ENCODE assay signal across 20 cellular contexts in genomic region chr15:60385620-60386552, GRCh38. TPM values are rescaled to one million over a fixed set of nuclear protein-coding genes. Genes with fewer than 3 reads are reported as not detected.
A peak's percentile ranks its signal among the peaks of the same experiment; 100 is the strongest.
DNase-seq lines count a peak whose midpoint lies in the region; ATAC-seq, FAIRE-seq and TF ChIP-seq lines count a peak whose summit lies in the region.
"Had no signal": no experiment of that assay in that cellular context is flagged by ENCODE, and none has a peak within 500 bp of the region (broad histone marks: within the 10 kb centered on the region; RNA-seq: fewer than 3 reads in every experiment).

No MANE protein-coding gene starts in this region.

- no peak overlapping the region for H2AK9ac ChIP-seq in IMR-90 (replicated peaks; ENCODE audit: low read depth, low read length, poor library complexity)

- H3K4me3 Mint-ChIP-seq in MCF 10A (ENCODE audit: unreplicated experiment) (no peak overlapping the region), nephron progenitor cell (no peak overlapping the region)

- no peak overlapping the region for H4K91ac ChIP-seq in IMR-90 (ENCODE audit: insufficient read depth, low read depth, low read length)

- H3K4me1 ChIP-seq in IMR-90 (ENCODE audit: control insufficient read depth, insufficient read depth, low read length), result peaks cover 29% of the 10 kb centered on the region
- H3K4me1 ChIP-seq in hepatocyte (ENCODE audit: insufficient read depth), result peaks cover 32% of the 10 kb centered on the region
- peaks cover 41 to 95% of the 10 kb centered on the region in 2 donors for H3K4me1 ChIP-seq in thoracic aorta (ENCODE audit: control insufficient read depth in 1 of 2, low read depth in 2 of 2)

- no peak overlapping the region for H2BK20ac ChIP-seq in IMR-90 (ENCODE audit: low read depth, low read length)

- TF ChIP-seq RAD21 in IMR-90 (IDR thresholded peaks at IDR 0.05; ENCODE audit: low read length), result no peak

- intact Hi-C loops in IMR-90 (cut with micrococcal nuclease) (no loop called here), MCF 10A (cut with micrococcal nuclease) (no loop called here)

- no peak for FAIRE-seq in frontal cortex (lab: Jason Lieb, UNC)
- FAIRE-seq: HTR-8/SVneo had no signal

- H4K8ac ChIP-seq in IMR-90 (ENCODE audit: low read depth in 2 of 2, low read length in 2 of 2), result no peak overlapping the region

- no peaks in the 10 kb centered on the region for H3K27me3 Mint-ChIP-seq in MCF 10A (ENCODE audit: insufficient read depth, unreplicated experiment)
- no peaks in the 10 kb centered on the region for H3K27me3 Mint-ChIP-seq in nephron progenitor cell (ENCODE audit: low read depth, poor library complexity)
- H3K27me3 Mint-ChIP-seq: effector memory CD8-positive, alpha-beta T cell had no signal

- no peak overlapping the region for H3K9ac ChIP-seq in IMR-90 (ENCODE audit: low read depth, low read length)

- peak overlapping the region; percentile 2; the same call in 1 of the 2 replicates for H3K4me2 ChIP-seq in IMR-90 (ENCODE audit: low read depth, low read length)
- no peak overlapping the region for H3K4me2 ChIP-seq in hepatocyte

- no peak overlapping the region for H3K18ac ChIP-seq in IMR-90 (ENCODE audit: low read depth, low read length)

- WGBS in IMR-90 (ENCODE audit: extremely low coverage in 2 of 2, insufficient read length in 1 of 2), 2 experiments, result no CpG with 5 or more reads among the region's 7 CpGs
- 92% methylated on average over 7 of the region's 7 CpGs for WGBS in hepatocyte (ENCODE audit: low lambda C conversion rate, missing lambda C conversion rate)

- H3K79me2 ChIP-seq in hepatocyte, result peaks cover 99% of the 10 kb centered on the region

- peak overlapping the region; percentile 75 for H3K27ac Mint-ChIP-seq in MCF 10A (ENCODE audit: low read depth, unreplicated experiment)
- H3K27ac Mint-ChIP-seq in nephron progenitor cell, result no peak overlapping the region

- BruUV-seq in IMR-90 (replicated peaks; lab: Mats Ljungman, UMichigan) (no TSS peak), MCF 10A (replicated peaks; lab: Mats Ljungman, UMichigan) (no TSS peak)

- dilution Hi-C loops in IMR-90 (cut with HindIII; ENCODE audit: low sequenced_read_pairs, unreplicated experiment), result no loop called here

- H3K23ac ChIP-seq in IMR-90 (ENCODE audit: low read depth, low read length), result no peak overlapping the region

- H3K14ac ChIP-seq in IMR-90 (replicated peaks; ENCODE audit: low read depth, low read length), result no peak overlapping the region

- no peak overlapping the region for H3K4ac ChIP-seq in IMR-90 (ENCODE audit: low read depth, low read length)

- H3K4me1 Mint-ChIP-seq in MCF 10A (ENCODE audit: insufficient read depth, unreplicated experiment) (peaks cover 69% of the 10 kb centered on the region), nephron progenitor cell (peaks cover 27% of the 10 kb centered on the region)

- in situ Hi-C loops in IMR-90 (cut with MboI; ENCODE audit: low sequenced_read_pairs), result no loop called here

- H2BK15ac ChIP-seq in IMR-90 (ENCODE audit: low read depth, low read length), result no peak overlapping the region

- H3K9me3 Mint-ChIP-seq in MCF 10A (ENCODE audit: unreplicated experiment) (no peaks in the 10 kb centered on the region), nephron progenitor cell (peaks cover 6% of the 10 kb centered on the region)
- H3K9me3 Mint-ChIP-seq: effector memory CD8-positive, alpha-beta T cell had no signal

- peaks cover 39% of the 10 kb centered on the region for H3K9me1 ChIP-seq in IMR-90 (ENCODE audit: insufficient read depth, low read length)

- no peak overlapping the region for H3K56ac ChIP-seq in IMR-90 (ENCODE audit: extremely low read depth, insufficient read depth, low read length)

- H2AFZ ChIP-seq in IMR-90 (replicated peaks; ENCODE audit: low read length, poor library complexity), result no peak overlapping the region
- no peak overlapping the region for H2AFZ ChIP-seq in hepatocyte

- H3K27ac ChIP-seq in IMR-90 (ENCODE audit: insufficient read depth, low read length) (no peak overlapping the region), hepatocyte (peak overlapping the region; percentile 30), thoracic aorta (peak overlapping the region; percentile 1 to 4)
- H3K27ac ChIP-seq: SJSA1 had no signal

- H3K4me3 ChIP-seq in IMR-90 (ENCODE audit: insufficient read depth, low read depth, low read length), result no peak overlapping the region
- H3K4me3 ChIP-seq in hepatocyte, result no peak overlapping the region
- no peak overlapping the region for H3K4me3 ChIP-seq in thoracic aorta
- H3K4me3 ChIP-seq: SJSA1 had no signal

- no peaks in the 10 kb centered on the region for H3K9me3 ChIP-seq in IMR-90 (ENCODE audit: control insufficient read depth, insufficient read depth, low read length)
- no peaks in the 10 kb centered on the region for H3K9me3 ChIP-seq in hepatocyte (ENCODE audit: low read depth)
- H3K9me3 ChIP-seq in thoracic aorta, result no peaks in the 10 kb centered on the region
- H3K9me3 ChIP-seq: SJSA1 had no signal

- H3K9me2 ChIP-seq in hepatocyte (replicated peaks; ENCODE audit: insufficient read depth), result no peaks in the 10 kb centered on the region

- H2AK5ac ChIP-seq in IMR-90 (ENCODE audit: low read depth, low read length), result no peak overlapping the region

- POLR2A ChIA-PET in IMR-90 (lab: Charles Lee; ENCODE audit: unreplicated experiment) (no interaction called here), MCF 10A (lab: Yijun Ruan, JAX) (interaction anchor here (0.6 to 10.3 kb wide), 17 partner anchors 9 to 1220 kb away, joined by 3 to 189 read pairs (median 3); partner anchors contain the start of genes ANXA2 and BNIP2)

- H3K36me3 Mint-ChIP-seq in MCF 10A (ENCODE audit: insufficient read depth, unreplicated experiment) (peaks cover 85% of the 10 kb centered on the region), nephron progenitor cell (ENCODE audit: low read depth) (peaks cover 21% of the 10 kb centered on the region)

- H3K36me3 ChIP-seq in IMR-90 (ENCODE audit: control insufficient read depth, insufficient read depth, low read length), result peaks cover 29% of the 10 kb centered on the region
- no peaks in the 10 kb centered on the region for H3K36me3 ChIP-seq in hepatocyte (replicated peaks; ENCODE audit: insufficient read depth, low read depth)
- H3K36me3 ChIP-seq in thoracic aorta, result peaks cover 16% of the 10 kb centered on the region

- no peak for DNase-seq in IMR-90
- peak; percentile 21 for DNase-seq in MCF 10A (ENCODE audit: unreplicated experiment)
- DNase-seq in hepatocyte (ENCODE audit: low spot score), result no peak
- no peak for DNase-seq in thoracic aorta (ENCODE audit: low spot score)
- DNase-seq in frontal cortex (ENCODE audit: low spot score in 2 of 2), result no peak
- no peak for DNase-seq in nephron progenitor cell
- DNase-seq in DMS79 (lab: John Stamatoyannopoulos, UW), result no peak
- DNase-seq: activated CD4-positive, alpha-beta T cell treated with anti-CD3 and anti-CD28 coated beads for 1 hour; activated effector memory CD4-positive, alpha-beta T cell treated with Interleukin-2 at 50 U/mL for 16 hours; cerebellar nuclear complex; COR-L47; effector memory CD8-positive, alpha-beta T cell; foreskin melanocyte; NCI-H774; nucleus accumbens; right cardiac atrium; stimulated activated naive CD8-positive, alpha-beta T cell treated with anti-CD3 and anti-CD28 coated beads, Interleukin-15, Interleukin-2, amounts not matched to agents 100 U/mL and 50 U/mL, for 24 hours had no signal

- H4K20me1 ChIP-seq in IMR-90 (ENCODE audit: insufficient read depth, low read length) (peaks cover 99% of the 10 kb centered on the region), hepatocyte (ENCODE audit: insufficient read depth, poor library complexity, severe bottlenecking) (peaks cover 62% of the 10 kb centered on the region)

- H4K5ac ChIP-seq in IMR-90 (ENCODE audit: low read depth, low read length), result no peak overlapping the region

- CTCF ChIA-PET in IMR-90 (lab: Yijun Ruan, JAX), result interaction anchor here (1.1 kb wide), 1 partner anchor 58 kb away, joined by 3 read pairs; no protein-coding TSS in a partner anchor
- CTCF ChIA-PET in MCF 10A (lab: Yijun Ruan, JAX), result interaction anchor here (0.5 to 1.2 kb wide), 4 partner anchors 10 to 326 kb away, joined by 3 to 5 read pairs (median 3); no protein-coding TSS in a partner anchor

- no peak overlapping the region for H2BK120ac ChIP-seq in IMR-90 (ENCODE audit: low read depth, low read length)

- TF ChIP-seq CTCF in IMR-90 (conservative IDR thresholded peaks at IDR 0.05; ENCODE audit: low read depth, low read length), result no peak
- TF ChIP-seq CTCF in MCF 10A (IDR thresholded peaks at IDR 0.05; ENCODE audit: unreplicated experiment), result no peak
- TF ChIP-seq CTCF in hepatocyte (IDR thresholded peaks at IDR 0.05; ENCODE audit: poor library complexity), result no peak
- TF ChIP-seq CTCF in thoracic aorta (IDR thresholded peaks at IDR 0.05), result no peak
- TF ChIP-seq CTCF in nephron progenitor cell (IDR thresholded peaks at IDR 0.05), result no peak

- 0 out of 2 replicates have a peak, but pooled peaks have one; percentile 14 for TF ChIP-seq POLR2A in IMR-90 (IDR thresholded peaks at IDR 0.05; ENCODE audit: low read depth, low read length)

- H3K79me1 ChIP-seq in IMR-90 (ENCODE audit: low read depth in 1 of 2, low read length in 2 of 2), result peaks cover 6 to 49% of the 10 kb centered on the region in 2 experiments; a peak in 3 of 4 replicates

- no peak for ATAC-seq in IMR-90 (ENCODE audit: low read depth)
- ATAC-seq in thoracic aorta (ENCODE audit: insufficient number of reproducible peaks, low FRiP score, low read depth), result no peak
- ATAC-seq: effector memory CD8-positive, alpha-beta T cell; left lobe of liver; right cardiac atrium; stimulated activated naive CD8-positive, alpha-beta T cell treated with anti-CD3 and anti-CD28 coated beads, Interleukin-15, Interleukin-2, amounts not matched to agents 100 U/mL and 50 U/mL, for 24 hours had no signal

- no peaks in the 10 kb centered on the region for H3K27me3 ChIP-seq in IMR-90 (ENCODE audit: control insufficient read depth, insufficient read depth, low read length)
- H3K27me3 ChIP-seq in hepatocyte, result no peaks in the 10 kb centered on the region
- H3K27me3 ChIP-seq in thoracic aorta (replicated peaks; ENCODE audit: insufficient read depth), result no peaks in the 10 kb centered on the region
- H3K27me3 ChIP-seq: SJSA1 had no signal

- peak overlapping the region; percentile 18 for H2BK5ac ChIP-seq in IMR-90 (ENCODE audit: low read depth, low read length, poor library complexity, severe bottlenecking)

RNA-seq across cellular contexts. Expression of gene ANXA2, which starts 11.9 kb away (rescaled TPM):
- 6,979 and 8,412 TPM in 2 replicates for total RNA-seq in IMR-90 (2012; rRNA removed)
- 6,722 and 7,454 TPM in 2 replicates for polyA plus RNA-seq in IMR-90 (2012; rRNA removed)
- 2,230 and 5,114 TPM in 2 replicates for polyA plus RNA-seq in IMR-90 (2012; cell fraction: cytosol; rRNA removed)
- 764 and 3,092 TPM in 2 replicates for polyA plus RNA-seq in IMR-90 (2012; cell fraction: nucleus; rRNA removed; ENCODE audit: low replicate concordance)
- total RNA-seq in MCF 10A (2022), result 3,317 and 3,451 TPM in 2 replicates
- total RNA-seq in hepatocyte, result 1,102 and 1,220 TPM in 2 replicates
- polyA plus RNA-seq in hepatocyte, result 1,699 and 1,702 TPM in 2 replicates
- total RNA-seq in thoracic aorta, result 100 to 1,000 TPM; 752 to 812 TPM
- total RNA-seq in frontal cortex, result 34.6 TPM

Comparison
In these comparisons a context has a peak if more than half of its experiments do, and no peak if none do; other contexts are left out.
1. RNA of gene ANXA2, which starts 11.9 kb away (total RNA-seq): 6,979 to 8,412 TPM in IMR-90, 3,317 to 3,451 TPM in MCF 10A, 1,102 to 1,220 TPM in hepatocyte and 752 to 812 TPM in thoracic aorta; 34.6 TPM in frontal cortex (single experiment); every median in the first group is over 10 times any median in the second.